In genomic region chr11:75413864-75414263, GRCh38 we compare ENCODE assay signal across 15 cellular contexts. TPM values are rescaled to one million over a fixed set of nuclear protein-coding genes. Genes with fewer than 3 reads are reported as not detected.
DNase-seq lines count a peak whose midpoint lies in the region; ATAC-seq lines count a peak whose summit lies in the region.
"Had no signal": no experiment of that assay in that cellular context is flagged by ENCODE, and none has a peak within 500 bp of the region (broad histone marks: within the 10 kb centered on the region; RNA-seq: fewer than 3 reads in every experiment).

No MANE protein-coding gene starts in this region.

- H3K9me3 Mint-ChIP-seq in activated T-cell treated with anti-CD3 and anti-CD28 coated beads, Interleukin-2, amount 50 U/mL, for 24 hours: no peaks in the 10 kb centered on the region
- H3K9me3 Mint-ChIP-seq in activated T-cell treated with anti-CD3 and anti-CD28 coated beads, Interleukin-2, amount 50 U/mL, for 72 hours: no peaks in the 10 kb centered on the region
- no peaks in the 10 kb centered on the region for H3K9me3 Mint-ChIP-seq in stimulated activated naive B cell treated with anti-CD40 and anti-IgM and Interleukin-4, amounts not matched to agents 10 μg/mL and 1 μg/mL and 100 μg/mL, for 72 hours

- ATAC-seq in activated T-cell treated with anti-CD3 and anti-CD28 coated beads, Interleukin-2, amount 50 U/mL, for 72 hours (replicated peaks in 1 of 2): no peak
- ATAC-seq in stimulated activated naive B cell treated with anti-CD40 and anti-IgM and Interleukin-4, amounts not matched to agents 10 μg/mL and 1 μg/mL and 100 μg/mL, for 72 hours (replicated peaks): no peak
- ATAC-seq in GM21619 (IDR thresholded peaks at IDR 0.05; ENCODE audit: unreplicated experiment) (no peak), GM19351 (IDR thresholded peaks at IDR 0.05; ENCODE audit: unreplicated experiment) (no peak)
- ATAC-seq: K562 had no signal

- H3K27me3 Mint-ChIP-seq in activated T-cell treated with anti-CD3 and anti-CD28 coated beads, Interleukin-2, amount 50 U/mL, for 24 hours: no peaks in the 10 kb centered on the region
- H3K27me3 Mint-ChIP-seq in activated T-cell treated with anti-CD3 and anti-CD28 coated beads, Interleukin-2, amount 50 U/mL, for 72 hours (ENCODE audit: low read depth): no peaks in the 10 kb centered on the region
- no peaks in the 10 kb centered on the region for H3K27me3 Mint-ChIP-seq in stimulated activated naive B cell treated with anti-CD40 and anti-IgM and Interleukin-4, amounts not matched to agents 10 μg/mL and 1 μg/mL and 100 μg/mL, for 72 hours

- H3K27ac ChIP-seq in SK-N-MC: 0 out of 2 replicates have a peak overlapping the region, but pooled peaks have one; percentile 31
- H3K27ac ChIP-seq: C4-2B had no signal

- no peak overlapping the region for H3K4me3 ChIP-seq in SK-N-MC
- H3K4me3 ChIP-seq: HAP-1, K562 had no signal

- H3K4me1 Mint-ChIP-seq in activated T-cell treated with anti-CD3 and anti-CD28 coated beads, Interleukin-2, amount 50 U/mL, for 24 hours (ENCODE audit: low read depth): no peaks in the 10 kb centered on the region
- H3K4me1 Mint-ChIP-seq in activated T-cell treated with anti-CD3 and anti-CD28 coated beads, Interleukin-2, amount 50 U/mL, for 72 hours (ENCODE audit: low read depth): no peaks in the 10 kb centered on the region
- no peaks in the 10 kb centered on the region for H3K4me1 Mint-ChIP-seq in stimulated activated naive B cell treated with anti-CD40 and anti-IgM and Interleukin-4, amounts not matched to agents 10 μg/mL and 1 μg/mL and 100 μg/mL, for 72 hours

- H3K4me3 Mint-ChIP-seq in activated T-cell treated with anti-CD3 and anti-CD28 coated beads, Interleukin-2, amount 50 U/mL, for 24 hours: no peak overlapping the region
- no peak overlapping the region for H3K4me3 Mint-ChIP-seq in activated T-cell treated with anti-CD3 and anti-CD28 coated beads, Interleukin-2, amount 50 U/mL, for 72 hours
- H3K4me3 Mint-ChIP-seq in stimulated activated naive B cell treated with anti-CD40 and anti-IgM and Interleukin-4, amounts not matched to agents 10 μg/mL and 1 μg/mL and 100 μg/mL, for 72 hours: no peak overlapping the region

- H3K36me3 ChIP-seq in SK-N-MC (ENCODE audit: insufficient read depth, low read length): peaks cover 39% of the 10 kb centered on the region

- peaks cover 58% of the 10 kb centered on the region for H3K36me3 Mint-ChIP-seq in activated T-cell treated with anti-CD3 and anti-CD28 coated beads, Interleukin-2, amount 50 U/mL, for 24 hours (ENCODE audit: low read depth)
- peaks cover 4 to 7% of the 10 kb centered on the region in 2 donors for H3K36me3 Mint-ChIP-seq in activated T-cell treated with anti-CD3 and anti-CD28 coated beads, Interleukin-2, amount 50 U/mL, for 72 hours (ENCODE audit: insufficient read depth in 2 of 2)
- peaks cover 26 to 35% of the 10 kb centered on the region in 2 donors for H3K36me3 Mint-ChIP-seq in stimulated activated naive B cell treated with anti-CD40 and anti-IgM and Interleukin-4, amounts not matched to agents 10 μg/mL and 1 μg/mL and 100 μg/mL, for 72 hours

- H3K9me3 ChIP-seq in SK-N-MC (ENCODE audit: low read depth, low read length): no peaks in the 10 kb centered on the region
- H3K9me3 ChIP-seq: HAP-1 had no signal

- no peak for DNase-seq in activated T-cell treated with anti-CD3 and anti-CD28 coated beads, Interleukin-2, amount 50 U/mL, for 24 hours
- DNase-seq in activated T-cell treated with anti-CD3 and anti-CD28 coated beads, Interleukin-2, amount 50 U/mL, for 72 hours: no peak
- DNase-seq in SK-N-MC (ENCODE audit: low read depth, low spot score): no peak
- DNase-seq in myocyte (ENCODE audit: low read depth): peak; percentile 95
- DNase-seq in stimulated activated naive B cell treated with anti-CD40 and anti-IgM and Interleukin-4, amounts not matched to agents 10 μg/mL and 1 μg/mL and 100 μg/mL, for 72 hours: no peak
- no peak for DNase-seq in stimulated activated CD4-positive, alpha-beta T cell treated with anti-CD3 and anti-CD28 coated beads, Interleukin-4, amount 100 ng/mL, for 1 hour
- DNase-seq: DMS153, NCI-H2081 treated with DMSO at 0.1 percent for 48 hours, NCI-H345, NCI-H526 treated with DMSO at 0.1 percent for 48 hours had no signal

- H3K27ac Mint-ChIP-seq in activated T-cell treated with anti-CD3 and anti-CD28 coated beads, Interleukin-2, amount 50 U/mL, for 24 hours: peak overlapping the region; percentile 13
- H3K27ac Mint-ChIP-seq in activated T-cell treated with anti-CD3 and anti-CD28 coated beads, Interleukin-2, amount 50 U/mL, for 72 hours: no peak overlapping the region
- H3K27ac Mint-ChIP-seq in stimulated activated naive B cell treated with anti-CD40 and anti-IgM and Interleukin-4, amounts not matched to agents 10 μg/mL and 1 μg/mL and 100 μg/mL, for 72 hours: peak overlapping the region; percentile 5

- H3K9ac ChIP-seq in SK-N-MC (ENCODE audit: insufficient read length): no peak overlapping the region

RNA-seq across cellular contexts. Expression of gene RPS3, which starts 14.5 kb away (rescaled TPM):
- total RNA-seq in activated T-cell treated with anti-CD3 and anti-CD28 coated beads, Interleukin-2, amount 50 U/mL, for 72 hours: 1,000 to 10,000 TPM; 5,116 to 5,192 TPM
- total RNA-seq in myocyte: 652 and 822 TPM in 2 replicates
- 1,922 TPM for polyA plus RNA-seq in myocyte (2012)

RNA-seq across cellular contexts. Expression of gene KLHL35, which starts 19.1 kb away (rescaled TPM):
- total RNA-seq in activated T-cell treated with anti-CD3 and anti-CD28 coated beads, Interleukin-2, amount 50 U/mL, for 72 hours: 1 to 10 TPM in 1 of 2 donors, under 1 TPM in 1; 0.93 to 1.2 TPM
- 2.6 and 4.6 TPM in 2 replicates for total RNA-seq in myocyte
- 5.6 TPM for polyA plus RNA-seq in myocyte (2012)
- total RNA-seq: K562 had no signal
- polyA plus RNA-seq: K562 had no signal
